ENCODE assay signal across 10 cellular contexts in genomic region chr3:49461443-49462171, GRCh38. TPM values are rescaled to one million over a fixed set of nuclear protein-coding genes. Genes with fewer than 3 reads are reported as not detected.
DNase-seq lines count a peak whose midpoint lies in the region; ATAC-seq and TF ChIP-seq lines count a peak whose summit lies in the region.
"Had no signal": no experiment of that assay in that cellular context is flagged by ENCODE, and none has a peak within 500 bp of the region (broad histone marks: within the 10 kb centered on the region; RNA-seq: fewer than 3 reads in every experiment).

No MANE protein-coding gene starts in this region.

- H3K9ac ChIP-seq in iPS-18a (ENCODE audit: low read length) (peak overlapping the region; percentile 37), smooth muscle cell (ENCODE audit: low read depth) (peak overlapping the region; percentile 84)

- peak overlapping the region; percentile 19 for H3K27ac ChIP-seq in iPS-18a (ENCODE audit: low read length)
- H3K27ac ChIP-seq in smooth muscle cell (ENCODE audit: low read depth) = peak overlapping the region; percentile 99

- no peak for ATAC-seq in HG03135 (IDR thresholded peaks at IDR 0.05; ENCODE audit: unreplicated experiment)
- ATAC-seq in HG03025 (IDR thresholded peaks at IDR 0.05; ENCODE audit: low FRiP score, unreplicated experiment) = no peak
- ATAC-seq: activated CD4-positive, alpha-beta T cell treated with anti-CD3 and anti-CD28 coated beads for 36 hours had no signal

- WGBS in smooth muscle cell (ENCODE audit: low lambda C conversion rate) = 12% methylated on average over 1 of the region's 1 CpG

- H3K27me3 ChIP-seq in iPS-18a (ENCODE audit: control insufficient read depth, insufficient read depth, low read length) (no peaks in the 10 kb centered on the region), smooth muscle cell (ENCODE audit: low read depth) (no peaks in the 10 kb centered on the region)

- H3K9me3 Mint-ChIP-seq in HFFc6 = no peaks in the 10 kb centered on the region
- H3K9me3 Mint-ChIP-seq in brain = peaks cover 0 to 5% (median 0%) of the 10 kb centered on the region in 5 experiments

- H3K79me2 ChIP-seq in smooth muscle cell (ENCODE audit: low read depth) = no peaks in the 10 kb centered on the region

- H3K4me1 ChIP-seq in iPS-18a (ENCODE audit: control insufficient read depth, low read depth, low read length) = peaks cover 38% of the 10 kb centered on the region
- peaks cover 26% of the 10 kb centered on the region for H3K4me1 ChIP-seq in smooth muscle cell (ENCODE audit: low read depth)

- H3K36me3 Mint-ChIP-seq in HFFc6 (ENCODE audit: low read depth) = no peaks in the 10 kb centered on the region
- H3K36me3 Mint-ChIP-seq in brain = no peaks in the 10 kb centered on the region

- H3K4me3 Mint-ChIP-seq in HFFc6 (peak overlapping the region; percentile 3; the same call in 1 of the 2 replicates), brain (peak overlapping the region in 1 of 5 experiments; percentile 58)
- H3K4me3 Mint-ChIP-seq: activated CD4-positive, alpha-beta T cell treated with anti-CD3 and anti-CD28 coated beads for 36 hours had no signal

- DNase-seq in HFFc6 (no peak), smooth muscle cell (lab: John Stamatoyannopoulos, UW; ENCODE audit: unreplicated experiment) (no peak), putamen (ENCODE audit: low spot score) (no peak)
- no peak for DNase-seq in activated CD8-positive, alpha-beta memory T cell treated with anti-CD3 and anti-CD28 coated beads, Interleukin-2, amount 50 U/mL, for 48 hours
- DNase-seq: activated CD4-positive, alpha-beta T cell treated with anti-CD3 and anti-CD28 coated beads for 36 hours; NCI-H2171 treated with DMSO at 0.1 percent for 48 hours had no signal

- H3K9me3 ChIP-seq in iPS-18a (ENCODE audit: control insufficient read depth, low read depth, low read length) (no peaks in the 10 kb centered on the region), smooth muscle cell (replicated peaks; ENCODE audit: low read depth) (no peaks in the 10 kb centered on the region)

- no peak for TF ChIP-seq CTCF in HFFc6 (IDR thresholded peaks at IDR 0.05)
- no peak for TF ChIP-seq CTCF in brain (conservative IDR thresholded peaks at IDR 0.05)
- TF ChIP-seq CTCF in smooth muscle cell (IDR thresholded peaks at IDR 0.05; ENCODE audit: borderline replicate concordance, insufficient read depth, poor library complexity, severe bottlenecking) = no peak

- peak overlapping the region; percentile 47 for H2AFZ ChIP-seq in smooth muscle cell (ENCODE audit: low read depth)

- H3K36me3 ChIP-seq in iPS-18a (ENCODE audit: control insufficient read depth, low read depth, low read length) = no peaks in the 10 kb centered on the region
- no peaks in the 10 kb centered on the region for H3K36me3 ChIP-seq in smooth muscle cell (ENCODE audit: low read depth)

- peak overlapping the region; percentile 2 for H3K4me3 ChIP-seq in iPS-18a (ENCODE audit: low read length)
- no peak overlapping the region for H3K4me3 ChIP-seq in smooth muscle cell

- H4K20me1 ChIP-seq in smooth muscle cell (ENCODE audit: low read depth) = no peaks in the 10 kb centered on the region

- peaks cover 3% of the 10 kb centered on the region; the same call in 1 of the 2 replicates for H3K27me3 Mint-ChIP-seq in HFFc6 (ENCODE audit: insufficient read depth)
- H3K27me3 Mint-ChIP-seq in brain = no peaks in the 10 kb centered on the region
- H3K27me3 Mint-ChIP-seq: activated CD4-positive, alpha-beta T cell treated with anti-CD3 and anti-CD28 coated beads for 36 hours had no signal

- peak overlapping the region; percentile 34 for H3K4me2 ChIP-seq in smooth muscle cell

- H3F3A ChIP-seq in smooth muscle cell (ENCODE audit: low read depth) = peaks cover 16% of the 10 kb centered on the region

- H3K27ac Mint-ChIP-seq in HFFc6 (peak overlapping the region; percentile 78), brain (peak overlapping the region in 4 of 5 experiments; percentile 83 to 94 (median 86))
- H3K27ac Mint-ChIP-seq: activated CD4-positive, alpha-beta T cell treated with anti-CD3 and anti-CD28 coated beads for 36 hours had no signal

- peaks cover 29% of the 10 kb centered on the region for H3K4me1 Mint-ChIP-seq in HFFc6 (ENCODE audit: low read depth)
- peaks cover 46% of the 10 kb centered on the region for H3K4me1 Mint-ChIP-seq in brain
- H3K4me1 Mint-ChIP-seq: activated CD4-positive, alpha-beta T cell treated with anti-CD3 and anti-CD28 coated beads for 36 hours had no signal

RNA-seq across cellular contexts. Expression of gene DAG1, which starts 8.5 kb away (rescaled TPM):
- 100 to 1,000 TPM; 101 to 121 (median 106) TPM for total RNA-seq in HFFc6 (2021; fragmentation: NEBNext Ultra II Directional; extraction: Animal tissue kit (Norgen Biotek cat#: 25700))
- polyA plus RNA-seq in brain (ENCODE audit: insufficient read depth, low read depth, low replicate concordance) = 54.5 TPM
- 61.6 and 65.2 TPM in 2 replicates for total RNA-seq in smooth muscle cell
- 32.1 and 53.0 TPM in 2 replicates for polyA plus RNA-seq in smooth muscle cell

RNA-seq across cellular contexts. Expression of gene NICN1, which starts 32.5 kb away (rescaled TPM):
- 10 to 100 TPM; 10.3 to 15.8 (median 13.2) TPM for total RNA-seq in HFFc6 (2021; fragmentation: NEBNext Ultra II Directional; extraction: Animal tissue kit (Norgen Biotek cat#: 25700))
- polyA plus RNA-seq in brain (ENCODE audit: insufficient read depth, low read depth, low replicate concordance) (13.2 TPM), smooth muscle cell (4.5 and 4.6 TPM in 2 replicates)
- total RNA-seq in smooth muscle cell = 3.9 TPM in 2 replicates

RNA-seq across cellular contexts. Expression of gene AMT, which starts 39.3 kb away (rescaled TPM):
- total RNA-seq in HFFc6 (2021; fragmentation: NEBNext Ultra II Directional; extraction: Animal tissue kit (Norgen Biotek cat#: 25700)) = 1 to 10 TPM in 5 of 6 experiments, under 1 TPM in 1; 0.78 to 3.2 (median 1.2) TPM
- 2.7 TPM for polyA plus RNA-seq in brain (ENCODE audit: insufficient read depth, low read depth, low replicate concordance)
- 10.9 and 16.1 TPM in 2 replicates for total RNA-seq in smooth muscle cell
- 19.3 and 21.6 TPM in 2 replicates for polyA plus RNA-seq in smooth muscle cell

RNA-seq across cellular contexts. Expression of gene TCTA, which starts 49.4 kb away (rescaled TPM):
- 10 to 100 TPM; 45.5 to 58.7 (median 49.9) TPM for total RNA-seq in HFFc6 (2021; fragmentation: NEBNext Ultra II Directional; extraction: Animal tissue kit (Norgen Biotek cat#: 25700))
- polyA plus RNA-seq in brain (ENCODE audit: insufficient read depth, low read depth, low replicate concordance) (56.6 TPM), smooth muscle cell (12.8 and 13.6 TPM in 2 replicates)
- total RNA-seq in smooth muscle cell = 4.3 and 11.0 TPM in 2 replicates

RNA-seq across cellular contexts. Expression of gene RHOA, which starts 49.8 kb away (rescaled TPM):
- 100 to 1,000 TPM; 703 to 739 (median 716) TPM for total RNA-seq in HFFc6 (2021; fragmentation: NEBNext Ultra II Directional; extraction: Animal tissue kit (Norgen Biotek cat#: 25700))
- polyA plus RNA-seq in brain (ENCODE audit: insufficient read depth, low read depth, low replicate concordance) (385 TPM), smooth muscle cell (440 and 447 TPM in 2 replicates)
- total RNA-seq in smooth muscle cell = 530 and 556 TPM in 2 replicates
